In the genomic region with DNA sequence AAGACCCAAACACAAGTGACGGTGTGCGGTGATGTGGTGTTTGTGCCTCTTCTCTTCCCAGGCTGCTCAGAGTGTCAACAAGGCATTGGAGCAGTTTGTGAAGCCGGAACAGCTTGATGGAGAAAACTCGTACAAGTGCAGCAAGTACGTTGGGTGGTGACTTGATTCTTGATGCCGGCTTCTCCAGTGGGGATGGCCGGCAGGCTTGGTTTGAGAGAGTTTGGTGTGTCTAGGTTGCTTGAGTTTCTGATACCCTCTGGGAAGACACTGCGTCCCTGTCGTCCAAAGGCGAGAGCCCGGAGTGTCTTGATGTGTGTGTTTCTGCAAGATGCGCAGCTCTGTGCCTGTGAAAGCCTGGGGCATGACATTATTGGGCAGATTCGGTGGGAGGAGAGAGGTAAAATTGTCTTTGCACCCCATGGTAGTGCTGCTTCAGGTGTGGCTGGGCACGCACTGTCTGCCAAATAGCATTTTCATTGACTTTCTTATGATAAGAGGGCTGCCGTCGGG, we compare ENCODE assay signal across 17 cellular contexts. TPM values are rescaled to one million over a fixed set of nuclear protein-coding genes. Genes with fewer than 3 reads are reported as not detected.
DNase-seq lines count a peak whose midpoint lies in the region; ATAC-seq lines count a peak whose summit lies in the region.
"Had no signal": no experiment of that assay in that cellular context is flagged by ENCODE, and none has a peak within 500 bp of the region (broad histone marks: within the 10 kb centered on the region; RNA-seq: fewer than 3 reads in every experiment).

No MANE protein-coding gene starts in this region.

- H2BK5ac ChIP-seq in trophoblast cell (ENCODE audit: low read depth, low read length, poor library complexity) = no peak overlapping the region

- 0 out of 2 replicates have a peak overlapping the region, but pooled peaks have one; percentile 22 for H3K27ac ChIP-seq in BLaER1
- no peak overlapping the region for H3K27ac ChIP-seq in trophoblast cell (ENCODE audit: low read depth, low read length)
- H3K27ac ChIP-seq in naive thymus-derived CD4-positive, alpha-beta T cell (ENCODE audit: low read depth, low read length) = no peak overlapping the region
- H3K27ac ChIP-seq: PC-9 had no signal

- no peak overlapping the region for H4K8ac ChIP-seq in trophoblast cell (ENCODE audit: low read depth, low read length)

- no peak overlapping the region for H3K4me3 ChIP-seq in BLaER1
- no peak overlapping the region for H3K4me3 ChIP-seq in trophoblast cell (ENCODE audit: low read depth, low read length)
- H3K4me3 ChIP-seq in naive thymus-derived CD4-positive, alpha-beta T cell (ENCODE audit: low read length) = no peak overlapping the region
- H3K4me3 ChIP-seq: MG63, PC-9 had no signal

- intact Hi-C loops in activated CD4-positive, alpha-beta memory T cell treated with anti-CD3 and anti-CD28 coated beads for 36 hours (cut with micrococcal nuclease) = no loop called here
- intact Hi-C loops in naive thymus-derived CD4-positive, alpha-beta T cell (cut with micrococcal nuclease) = no loop called here

- no peak overlapping the region for H3K4ac ChIP-seq in trophoblast cell (ENCODE audit: low read depth, low read length)

- peaks cover 18% of the 10 kb centered on the region for H3K4me1 Mint-ChIP-seq in activated CD4-positive, alpha-beta memory T cell treated with anti-CD3 and anti-CD28 coated beads, Interleukin-2, amount 10 ng/mL, durations not matched to agents 7 days and 5 days
- H3K4me1 Mint-ChIP-seq in activated CD4-positive, alpha-beta memory T cell treated with anti-CD3 and anti-CD28 coated beads for 36 hours (ENCODE audit: low read depth) = no peaks in the 10 kb centered on the region
- peaks cover 20% of the 10 kb centered on the region for H3K4me1 Mint-ChIP-seq in activated CD8-positive, alpha-beta memory T cell treated with anti-CD3 and anti-CD28 coated beads, Interleukin-2, amount 10 ng/mL, durations not matched to agents 7 days and 5 days
- no peaks in the 10 kb centered on the region for H3K4me1 Mint-ChIP-seq in stimulated activated effector memory CD8-positive, alpha-beta T cell treated with anti-CD3 and anti-CD28 coated beads, Interleukin-12 subunit alpha, Interleukin-12 subunit beta, amount 100 ng/mL, for 72 hours
- peaks cover 0 to 13% (median 0%) of the 10 kb centered on the region in 7 donors for H3K4me1 Mint-ChIP-seq in naive thymus-derived CD4-positive, alpha-beta T cell

- H3K14ac ChIP-seq in trophoblast cell (ENCODE audit: low read length) = no peak overlapping the region

- no peak overlapping the region for H4K91ac ChIP-seq in trophoblast cell (ENCODE audit: low read depth, low read length)

- H3K27me3 Mint-ChIP-seq in activated CD4-positive, alpha-beta memory T cell treated with anti-CD3 and anti-CD28 coated beads, Interleukin-2, amount 10 ng/mL, durations not matched to agents 7 days and 5 days = no peaks in the 10 kb centered on the region
- no peaks in the 10 kb centered on the region for H3K27me3 Mint-ChIP-seq in activated CD4-positive, alpha-beta memory T cell treated with anti-CD3 and anti-CD28 coated beads for 36 hours
- no peaks in the 10 kb centered on the region for H3K27me3 Mint-ChIP-seq in activated CD8-positive, alpha-beta memory T cell treated with anti-CD3 and anti-CD28 coated beads, Interleukin-2, amount 10 ng/mL, durations not matched to agents 7 days and 5 days
- H3K27me3 Mint-ChIP-seq in naive thymus-derived CD4-positive, alpha-beta T cell = no peaks in the 10 kb centered on the region

- CTCF ChIA-PET in activated CD4-positive, alpha-beta memory T cell treated with anti-CD3 and anti-CD28 coated beads, Interleukin-2, amount 10 ng/mL, durations not matched to agents 7 days and 5 days (lab: Charles Lee) = interaction anchor here (0.6 kb wide), 1 partner anchor 207 kb away, joined by 3 read pairs; no protein-coding TSS in a partner anchor
- CTCF ChIA-PET in activated CD4-positive, alpha-beta memory T cell treated with anti-CD3 and anti-CD28 coated beads for 36 hours (lab: Charles Lee) = no interaction called here
- CTCF ChIA-PET in activated CD8-positive, alpha-beta memory T cell treated with anti-CD3 and anti-CD28 coated beads, Interleukin-2, amount 10 ng/mL, durations not matched to agents 7 days and 5 days (lab: Charles Lee) = interaction anchor here (0.8 kb wide), 1 partner anchor 266 kb away, joined by 4 read pairs; no protein-coding TSS in a partner anchor
- CTCF ChIA-PET in naive thymus-derived CD4-positive, alpha-beta T cell (lab: Charles Lee) = interaction anchor here (0.7 kb wide), 1 partner anchor 86 kb away, joined by 3 read pairs; no protein-coding TSS in a partner anchor

- no peak overlapping the region for H4K12ac ChIP-seq in trophoblast cell (ENCODE audit: low read depth, low read length)

- H3K27me3 ChIP-seq in BLaER1 (no peaks in the 10 kb centered on the region), trophoblast cell (ENCODE audit: insufficient read depth, low read length) (no peaks in the 10 kb centered on the region)
- no peaks in the 10 kb centered on the region for H3K27me3 ChIP-seq in naive thymus-derived CD4-positive, alpha-beta T cell (ENCODE audit: control insufficient read depth in 2 of 2, insufficient read depth in 2 of 2, low read length in 2 of 2)
- H3K27me3 ChIP-seq: MG63 had no signal

- H3K9me3 Mint-ChIP-seq in activated CD4-positive, alpha-beta memory T cell treated with anti-CD3 and anti-CD28 coated beads, Interleukin-2, amount 10 ng/mL, durations not matched to agents 7 days and 5 days = no peaks in the 10 kb centered on the region
- H3K9me3 Mint-ChIP-seq in activated CD4-positive, alpha-beta memory T cell treated with anti-CD3 and anti-CD28 coated beads for 36 hours = no peaks in the 10 kb centered on the region
- H3K9me3 Mint-ChIP-seq in activated CD8-positive, alpha-beta memory T cell treated with anti-CD3 and anti-CD28 coated beads, Interleukin-2, amount 10 ng/mL, durations not matched to agents 7 days and 5 days (ENCODE audit: low read depth) = no peaks in the 10 kb centered on the region
- H3K9me3 Mint-ChIP-seq in stimulated activated effector memory CD8-positive, alpha-beta T cell treated with anti-CD3 and anti-CD28 coated beads, Interleukin-12 subunit alpha, Interleukin-12 subunit beta, amount 100 ng/mL, for 72 hours = no peaks in the 10 kb centered on the region
- H3K9me3 Mint-ChIP-seq in naive thymus-derived CD4-positive, alpha-beta T cell = no peaks in the 10 kb centered on the region
- H3K9me3 Mint-ChIP-seq: HFFc6 had no signal

- H3K36me3 Mint-ChIP-seq in activated CD4-positive, alpha-beta memory T cell treated with anti-CD3 and anti-CD28 coated beads, Interleukin-2, amount 10 ng/mL, durations not matched to agents 7 days and 5 days (ENCODE audit: low read depth) = peaks cover 61% of the 10 kb centered on the region
- H3K36me3 Mint-ChIP-seq in activated CD4-positive, alpha-beta memory T cell treated with anti-CD3 and anti-CD28 coated beads for 36 hours = peaks cover 42% of the 10 kb centered on the region
- H3K36me3 Mint-ChIP-seq in activated CD8-positive, alpha-beta memory T cell treated with anti-CD3 and anti-CD28 coated beads, Interleukin-2, amount 10 ng/mL, durations not matched to agents 7 days and 5 days = peaks cover 42% of the 10 kb centered on the region
- H3K36me3 Mint-ChIP-seq in stimulated activated effector memory CD8-positive, alpha-beta T cell treated with anti-CD3 and anti-CD28 coated beads, Interleukin-12 subunit alpha, Interleukin-12 subunit beta, amount 100 ng/mL, for 72 hours = peaks cover 98% of the 10 kb centered on the region
- H3K36me3 Mint-ChIP-seq in naive thymus-derived CD4-positive, alpha-beta T cell = peaks cover 11 to 47% (median 29%) of the 10 kb centered on the region in 5 donors

- no peak overlapping the region for H2BK120ac ChIP-seq in trophoblast cell (ENCODE audit: insufficient read depth, low read length, poor library complexity)

- no peak overlapping the region for H2AFZ ChIP-seq in trophoblast cell (ENCODE audit: insufficient read depth, low read length, poor library complexity)
- H2AFZ ChIP-seq: PC-9 had no signal

- peak overlapping the region; percentile 63 for H3K27ac Mint-ChIP-seq in activated CD4-positive, alpha-beta memory T cell treated with anti-CD3 and anti-CD28 coated beads, Interleukin-2, amount 10 ng/mL, durations not matched to agents 7 days and 5 days
- no peak overlapping the region for H3K27ac Mint-ChIP-seq in activated CD4-positive, alpha-beta memory T cell treated with anti-CD3 and anti-CD28 coated beads for 36 hours
- H3K27ac Mint-ChIP-seq in activated CD8-positive, alpha-beta memory T cell treated with anti-CD3 and anti-CD28 coated beads, Interleukin-2, amount 10 ng/mL, durations not matched to agents 7 days and 5 days = peak overlapping the region; percentile 73
- peak overlapping the region; percentile 60 for H3K27ac Mint-ChIP-seq in stimulated activated effector memory CD8-positive, alpha-beta T cell treated with anti-CD3 and anti-CD28 coated beads, Interleukin-12 subunit alpha, Interleukin-12 subunit beta, amount 100 ng/mL, for 72 hours
- peak overlapping the region in 1 of 9 donors; percentile 38 for H3K27ac Mint-ChIP-seq in naive thymus-derived CD4-positive, alpha-beta T cell
- H3K27ac Mint-ChIP-seq: HFFc6 had no signal

- H3K4me3 Mint-ChIP-seq in activated CD4-positive, alpha-beta memory T cell treated with anti-CD3 and anti-CD28 coated beads, Interleukin-2, amount 10 ng/mL, durations not matched to agents 7 days and 5 days = no peak overlapping the region
- H3K4me3 Mint-ChIP-seq in activated CD4-positive, alpha-beta memory T cell treated with anti-CD3 and anti-CD28 coated beads for 36 hours = no peak overlapping the region
- no peak overlapping the region for H3K4me3 Mint-ChIP-seq in activated CD8-positive, alpha-beta memory T cell treated with anti-CD3 and anti-CD28 coated beads, Interleukin-2, amount 10 ng/mL, durations not matched to agents 7 days and 5 days
- H3K4me3 Mint-ChIP-seq in stimulated activated effector memory CD8-positive, alpha-beta T cell treated with anti-CD3 and anti-CD28 coated beads, Interleukin-12 subunit alpha, Interleukin-12 subunit beta, amount 100 ng/mL, for 72 hours = no peak overlapping the region
- H3K4me3 Mint-ChIP-seq in naive thymus-derived CD4-positive, alpha-beta T cell = no peak overlapping the region
- H3K4me3 Mint-ChIP-seq: HFFc6 had no signal

- H3K23ac ChIP-seq in trophoblast cell (ENCODE audit: low read length) = no peak overlapping the region

- H2AK5ac ChIP-seq in trophoblast cell (ENCODE audit: low read length) = no peak overlapping the region

- peak overlapping the region; percentile 48; the same call in 1 of the 2 replicates for H3K4me2 ChIP-seq in BLaER1
- no peak overlapping the region for H3K4me2 ChIP-seq in trophoblast cell (ENCODE audit: low read length)
- H3K4me2 ChIP-seq: PC-9 had no signal

- H3K79me2 ChIP-seq in trophoblast cell (ENCODE audit: control insufficient read depth, insufficient read depth, low read length, poor library complexity) = no peaks in the 10 kb centered on the region

- no peaks in the 10 kb centered on the region for H4K20me1 ChIP-seq in BLaER1

- H3K9me3 ChIP-seq in BLaER1 (no peaks in the 10 kb centered on the region), trophoblast cell (ENCODE audit: insufficient read depth, low read depth, low read length) (peaks cover 2% of the 10 kb centered on the region)
- no peaks in the 10 kb centered on the region for H3K9me3 ChIP-seq in naive thymus-derived CD4-positive, alpha-beta T cell (ENCODE audit: control insufficient read depth in 2 of 3, low read length in 3 of 3)
- H3K9me3 ChIP-seq: MG63 had no signal

- DNase-seq in activated CD4-positive, alpha-beta memory T cell treated with anti-CD3 and anti-CD28 coated beads, Interleukin-2, amount 10 ng/mL, durations not matched to agents 7 days and 5 days = no peak
- no peak for DNase-seq in activated CD4-positive, alpha-beta memory T cell treated with anti-CD3 and anti-CD28 coated beads for 36 hours
- DNase-seq in activated CD8-positive, alpha-beta memory T cell treated with anti-CD3 and anti-CD28 coated beads, Interleukin-2, amount 10 ng/mL, durations not matched to agents 7 days and 5 days = no peak
- no peak for DNase-seq in stimulated activated effector memory CD8-positive, alpha-beta T cell treated with anti-CD3 and anti-CD28 coated beads, Interleukin-12 subunit alpha, Interleukin-12 subunit beta, amount 100 ng/mL, for 72 hours (ENCODE audit: low spot score in 2 of 2)
- no peak for DNase-seq in trophoblast cell
- DNase-seq in naive thymus-derived CD4-positive, alpha-beta T cell = no peak
- DNase-seq: C1 segment of cervical spinal cord, DND-41, HFFc6, MG63, NCI-H1105, NCI-H1694, NCI-H510A treated with DMSO at 0.1 percent for 48 hours, NCI-H82, PC-9 had no signal

- H3K36me3 ChIP-seq in BLaER1 (peaks cover 90% of the 10 kb centered on the region), trophoblast cell (ENCODE audit: control insufficient read depth in 1 of 2, insufficient read depth in 2 of 2, low read length in 2 of 2) (peaks cover 42 to 63% of the 10 kb centered on the region in 2 experiments)
- peaks cover 12 to 80% (median 25%) of the 10 kb centered on the region in 3 experiments for H3K36me3 ChIP-seq in naive thymus-derived CD4-positive, alpha-beta T cell (ENCODE audit: control insufficient read depth in 2 of 3, insufficient read depth in 3 of 3, low read length in 3 of 3)

- ATAC-seq in activated CD8-positive, alpha-beta memory T cell treated with anti-CD3 and anti-CD28 coated beads, Interleukin-2, amount 10 ng/mL, durations not matched to agents 7 days and 5 days = no peak
- no peak for ATAC-seq in stimulated activated effector memory CD8-positive, alpha-beta T cell treated with anti-CD3 and anti-CD28 coated beads, Interleukin-12 subunit alpha, Interleukin-12 subunit beta, amount 100 ng/mL, for 72 hours
- no peak for ATAC-seq in GM19455 (IDR thresholded peaks at IDR 0.05; ENCODE audit: unreplicated experiment)
- ATAC-seq in naive thymus-derived CD4-positive, alpha-beta T cell = no peak

- no peak overlapping the region for H3K18ac ChIP-seq in trophoblast cell (ENCODE audit: low read length)

- WGBS in trophoblast cell (ENCODE audit: extremely low coverage, insufficient coverage, insufficient read length) = no CpG with 5 or more reads among the region's 16 CpGs

- no peaks in the 10 kb centered on the region for H3K79me1 ChIP-seq in trophoblast cell (ENCODE audit: low read length)

- no peak overlapping the region for H2BK12ac ChIP-seq in trophoblast cell (ENCODE audit: low read length)

- POLR2A ChIA-PET in activated CD4-positive, alpha-beta memory T cell treated with anti-CD3 and anti-CD28 coated beads, Interleukin-2, amount 10 ng/mL, durations not matched to agents 7 days and 5 days (lab: Charles Lee) = no interaction called here
- POLR2A ChIA-PET in activated CD4-positive, alpha-beta memory T cell treated with anti-CD3 and anti-CD28 coated beads for 36 hours (lab: Charles Lee) = interaction anchor here (0.7 kb wide), 1 partner anchor 36 kb away, joined by 3 read pairs; no protein-coding TSS in a partner anchor
- POLR2A ChIA-PET in naive thymus-derived CD4-positive, alpha-beta T cell (lab: Charles Lee) = no interaction called here

- no peak overlapping the region for H3K9ac ChIP-seq in BLaER1
- H3K9ac ChIP-seq in trophoblast cell (ENCODE audit: low read length) = no peak overlapping the region

- H3K4me1 ChIP-seq in BLaER1 = peaks cover 14% of the 10 kb centered on the region
- H3K4me1 ChIP-seq in trophoblast cell (ENCODE audit: control insufficient read depth in 1 of 2, insufficient read depth in 2 of 2, low read length in 2 of 2) = no peaks in the 10 kb centered on the region
- H3K4me1 ChIP-seq in naive thymus-derived CD4-positive, alpha-beta T cell (ENCODE audit: control insufficient read depth in 2 of 2, insufficient read depth in 2 of 2, low read length in 2 of 2) = no peaks in the 10 kb centered on the region

RNA-seq across cellular contexts. Expression of gene USP42, which starts 38.2 kb away (rescaled TPM):
- total RNA-seq in activated CD4-positive, alpha-beta memory T cell treated with anti-CD3 and anti-CD28 coated beads, Interleukin-2, amount 10 ng/mL, durations not matched to agents 7 days and 5 days = 10 to 100 TPM; 14.5 to 14.8 TPM
- total RNA-seq in activated CD4-positive, alpha-beta memory T cell treated with anti-CD3 and anti-CD28 coated beads for 36 hours = 1 to 10 TPM; 8.7 to 8.8 TPM
- total RNA-seq in activated CD8-positive, alpha-beta memory T cell treated with anti-CD3 and anti-CD28 coated beads, Interleukin-2, amount 10 ng/mL, durations not matched to agents 7 days and 5 days = 10 to 100 TPM; 16.0 to 16.2 TPM
- polyA plus RNA-seq in trophoblast cell (2013) = 24.8 and 25.8 TPM in 2 replicates
- 10 to 100 TPM; 17.5 to 27.7 (median 18.1) TPM for total RNA-seq in naive thymus-derived CD4-positive, alpha-beta T cell
- polyA plus RNA-seq in naive thymus-derived CD4-positive, alpha-beta T cell = 10 to 100 TPM in 1 of 2 donors, 1 to 10 TPM in 1; 7.4 to 18.0 TPM
